Comparison of ENCODE assay signal across 9 cellular contexts in the genomic region with DNA sequence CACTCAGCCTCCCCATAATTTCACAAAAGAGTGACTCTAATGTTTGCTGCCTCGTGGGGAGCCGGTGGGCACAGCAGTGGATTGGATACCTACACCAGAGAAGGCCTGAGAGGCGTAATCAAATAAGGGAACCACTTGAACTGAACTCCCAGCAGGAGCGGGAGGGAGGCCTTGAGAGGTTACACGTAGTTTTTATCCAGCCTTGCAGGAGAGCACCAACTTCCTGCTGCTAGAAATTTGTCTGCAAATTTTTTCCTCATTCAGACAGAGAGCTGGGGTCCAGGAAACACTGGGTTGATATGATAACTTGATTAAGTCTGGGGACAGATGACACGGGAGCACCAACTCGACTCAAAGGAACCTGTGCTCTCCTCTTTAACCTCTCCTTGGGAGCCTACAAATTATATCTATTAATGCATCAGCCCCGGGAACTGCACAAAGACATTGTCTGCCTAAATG.
A peak's percentile ranks its signal among the peaks of the same experiment; 100 is the strongest.
DNase-seq lines count a peak whose midpoint lies in the region; ATAC-seq and TF ChIP-seq lines count a peak whose summit lies in the region.
"Had no signal": no experiment of that assay in that cellular context is flagged by ENCODE, and none has a peak within 500 bp of the region (broad histone marks: within the 10 kb centered on the region; RNA-seq: fewer than 3 reads in every experiment).

No MANE protein-coding gene starts in this region.

- H3K79me2 ChIP-seq in DOHH2 (ENCODE audit: control insufficient read depth, low read length) = no peaks in the 10 kb centered on the region

- no peaks in the 10 kb centered on the region for H3K9me3 ChIP-seq in DOHH2 (ENCODE audit: control insufficient read depth, insufficient read depth, low read length)
- H3K9me3 ChIP-seq: esophagus squamous epithelium had no signal

- CTCF ChIA-PET in T-cell (lab: Charles Lee) = no interaction called here

- H4K20me1 ChIP-seq in DOHH2 (ENCODE audit: control insufficient read depth, insufficient read depth, low read depth, low read length) = no peaks in the 10 kb centered on the region

- H3K36me3 ChIP-seq in DOHH2 (ENCODE audit: control insufficient read depth, low read length) = no peaks in the 10 kb centered on the region
- H3K36me3 ChIP-seq: esophagus squamous epithelium had no signal

- no peak overlapping the region for H3K4me3 ChIP-seq in DOHH2 (ENCODE audit: low read length)
- H3K4me3 ChIP-seq: esophagus squamous epithelium had no signal

- no peak overlapping the region for H3K27ac ChIP-seq in DOHH2 (ENCODE audit: low read depth, low read length)

- peak overlapping the region in 2 of 3 donors; percentile 8 to 61 for H3K4me3 Mint-ChIP-seq in T-cell

- TF ChIP-seq CTCF in DOHH2 (IDR thresholded peaks at IDR 0.05; ENCODE audit: low read depth, low read length, poor library complexity, severe bottlenecking) = no peak

- no peaks in the 10 kb centered on the region for H3K36me3 Mint-ChIP-seq in T-cell

- POLR2A ChIA-PET in T-cell (lab: Charles Lee) = no interaction called here

- peaks cover 15 to 24% (median 17%) of the 10 kb centered on the region in 3 donors for H3K4me1 Mint-ChIP-seq in T-cell

- H3K9me2 ChIP-seq in DOHH2 (replicated peaks; ENCODE audit: control insufficient read depth, low read length) = no peaks in the 10 kb centered on the region

- no peaks in the 10 kb centered on the region; the same call in 1 of the 2 replicates for H3K4me1 ChIP-seq in DOHH2 (ENCODE audit: control insufficient read depth, low read length)

- no peak overlapping the region for H3K27ac Mint-ChIP-seq in T-cell

- H3K9me3 Mint-ChIP-seq in T-cell = no peaks in the 10 kb centered on the region

- ATAC-seq in T-cell (replicated peaks in 1 of 4) = peak in 1 of 4 experiments; percentile 28
- ATAC-seq in HG02973 (IDR thresholded peaks at IDR 0.05; ENCODE audit: unreplicated experiment) = no peak
- no peak for ATAC-seq in HG03196 (IDR thresholded peaks at IDR 0.05; ENCODE audit: unreplicated experiment)
- ATAC-seq in HG03571 (IDR thresholded peaks at IDR 0.05; ENCODE audit: unreplicated experiment) = no peak

- peaks cover 9 to 50% of the 10 kb centered on the region in 2 donors for H3K27me3 Mint-ChIP-seq in T-cell

- H3K27me3 ChIP-seq in DOHH2 (ENCODE audit: control insufficient read depth, low read length) = peaks cover 3% of the 10 kb centered on the region; the same call in 1 of the 2 replicates

- peak; percentile 83 for DNase-seq in NCI-H1436 (lab: John Stamatoyannopoulos, UW)
- DNase-seq in T-cell = peak in 8 of 34 experiments; percentile 2 to 20 (median 14)
- DNase-seq in medulla oblongata (ENCODE audit: extremely low spot score) = peak; percentile 33
- no peak for DNase-seq in GM03348 (ENCODE audit: low spot score)
- DNase-seq: esophagus squamous epithelium had no signal

- H3F3A ChIP-seq in DOHH2 (ENCODE audit: control insufficient read depth, insufficient read depth) = no peaks in the 10 kb centered on the region

- 0 out of 2 replicates have a peak overlapping the region, but pooled peaks have one; percentile 8 for H3K4me2 ChIP-seq in DOHH2 (ENCODE audit: low read length)
